In the genomic region with DNA sequence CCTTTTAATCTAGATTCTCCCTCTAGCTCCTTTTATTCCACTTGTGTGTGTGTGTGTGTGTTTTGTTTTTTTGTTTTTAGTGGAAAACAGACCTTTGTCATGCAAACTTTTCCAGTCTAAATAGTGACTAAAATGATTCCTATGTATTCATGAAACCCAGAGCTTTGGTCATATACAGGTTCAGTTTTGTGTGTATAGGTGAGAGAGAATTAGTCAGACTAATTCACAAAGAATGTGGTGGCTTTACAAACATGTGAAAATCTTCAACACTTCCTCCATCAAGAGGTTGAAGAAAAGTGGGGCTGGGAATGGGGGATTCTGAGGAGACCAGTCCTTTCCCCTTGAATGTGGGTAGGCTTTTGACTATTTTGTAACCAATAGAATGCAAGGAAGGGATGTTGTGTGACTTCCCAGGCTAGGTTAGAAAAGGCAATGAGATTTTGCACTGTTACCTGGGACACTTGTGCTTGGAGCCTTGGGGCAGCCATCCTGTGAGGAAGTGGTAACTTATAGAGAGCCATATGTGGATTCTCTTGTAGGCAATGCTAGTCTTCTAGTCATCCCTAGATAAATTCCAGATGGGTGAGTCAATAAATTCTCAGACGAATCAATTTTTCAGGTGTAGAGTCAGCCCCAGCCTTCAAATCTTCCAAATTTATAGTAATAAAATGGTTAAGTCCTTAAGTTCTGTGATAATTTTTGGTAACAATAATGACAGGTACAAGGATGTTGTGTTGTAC, we compare ENCODE assay signal across 15 cellular contexts.
"Had no signal": no experiment of that assay in that cellular context is flagged by ENCODE, and none has a peak within 500 bp of the region (broad histone marks: within the 10 kb centered on the region; RNA-seq: fewer than 3 reads in every experiment).

No MANE protein-coding gene starts in this region.

- DNase-seq: effector CD4-positive, alpha-beta T cell; endodermal cell; gastrocnemius medialis; kidney glomerular epithelial cell; natural killer cell; right cardiac atrium; small intestine; stimulated activated CD4-positive, alpha-beta T cell treated with anti-CD3 and anti-CD28 coated beads, Interleukin-12 subunit alpha, Interleukin-12 subunit beta, amount 100 ng/mL, for 4 hours; stimulated activated CD4-positive, alpha-beta T cell treated with anti-CD3 and anti-CD28 coated beads, Interleukin-2, amount 100 ng/mL, for 48 hours; stimulated activated naive CD4-positive, alpha-beta T cell treated with Interleukin-2 at 50 U/mL for 16 hours had no signal

- H3K27me3 ChIP-seq: gastrocnemius medialis, hepatocyte had no signal

- H3K9me3 ChIP-seq: gastrocnemius medialis had no signal

- H3K4me1 ChIP-seq: gastrocnemius medialis had no signal

- H3K4me3 ChIP-seq: coronary artery, gastrocnemius medialis, hepatocyte had no signal

- H2AFZ ChIP-seq: hepatocyte had no signal

- H3K27ac ChIP-seq: coronary artery, gastrocnemius medialis, hepatocyte had no signal

- H3K4me2 ChIP-seq: hepatocyte had no signal

- ATAC-seq: esophagus mucosa, gastrocnemius medialis, left lobe of liver, natural killer cell, right cardiac atrium had no signal

- H3K79me2 ChIP-seq: hepatocyte had no signal

- H3K36me3 ChIP-seq: gastrocnemius medialis had no signal

- FAIRE-seq: endothelial cell of umbilical vein, small intestine had no signal
